Comparison of ENCODE assay signal across 19 cellular contexts in genomic region chr1:228293816-228294500, GRCh38.
DNase-seq lines count a peak whose midpoint lies in the region; ATAC-seq, FAIRE-seq and TF ChIP-seq lines count a peak whose summit lies in the region.
"Had no signal": no experiment of that assay in that cellular context is flagged by ENCODE, and none has a peak within 500 bp of the region (broad histone marks: within the 10 kb centered on the region; RNA-seq: fewer than 3 reads in every experiment).

No MANE protein-coding gene starts in this region.

- in situ Hi-C loops in K562 (cut with MboI): no loop called here

- H3K23ac ChIP-seq in neuronal stem cell (ENCODE audit: low read depth, low read length, poor library complexity): peak overlapping the region; percentile 56

- peak overlapping the region; percentile 48 for H3K14ac ChIP-seq in neuronal stem cell (ENCODE audit: low read length)

- TF ChIP-seq POLR2A in K562 (conservative IDR thresholded peaks at IDR 0.05): no peak

- TF ChIP-seq RAD21 in K562 (CRISPR knock-in tag; conservative IDR thresholded peaks at IDR 0.05 in 1 of 2, IDR thresholded peaks at IDR 0.05 in 1 of 2): no peak

- POLR2A ChIA-PET in AG04450 (lab: Yijun Ruan, JAX) (no interaction called here), K562 (lab: Yijun Ruan, JAX) (interaction anchor here (0.5 kb wide), 2 partner anchors 15 to 104 kb away, joined by 3 to 4 read pairs; no protein-coding TSS in a partner anchor)

- no peak overlapping the region for H2BK12ac ChIP-seq in neuronal stem cell (ENCODE audit: low read length)

- TF ChIP-seq CTCF in AG04450 (IDR thresholded peaks at IDR 0.05; ENCODE audit: low read depth, low read length) (no peak), K562 (IDR thresholded peaks at IDR 0.05 in 2 of 3, conservative IDR thresholded peaks at IDR 0.05 in 1 of 3; ENCODE audit: insufficient read depth in 2 of 3, low read depth in 1 of 3, low read length in 3 of 3) (no peak)

- CTCF ChIA-PET in AG04450 (lab: Charles Lee) (interaction anchor here (0.6 kb wide), 1 partner anchor 164 kb away, joined by 5 read pairs; no protein-coding TSS in a partner anchor), K562 (lab: Yijun Ruan, JAX; ENCODE audit: low intra/inter-chr PET ratio) (no interaction called here)

- H3K36me3 ChIP-seq in K562 (ENCODE audit: control insufficient read depth, insufficient read depth, low read length) (no peaks in the 10 kb centered on the region), neuronal stem cell (replicated peaks in 1 of 2; ENCODE audit: control insufficient read depth in 2 of 2, insufficient read depth in 2 of 2, low read length in 2 of 2) (peaks cover 0 to 17% of the 10 kb centered on the region in 2 donors)
- no peaks in the 10 kb centered on the region for H3K36me3 ChIP-seq in effector memory CD4-positive, alpha-beta T cell (ENCODE audit: control insufficient read depth, insufficient read depth, low read length)

- no peak overlapping the region for H3K4ac ChIP-seq in neuronal stem cell (ENCODE audit: low read length)

- H3K79me1 ChIP-seq in neuronal stem cell (ENCODE audit: low read depth, low read length): no peaks in the 10 kb centered on the region

- no peak overlapping the region for H3K18ac ChIP-seq in neuronal stem cell (ENCODE audit: low read length)

- WGBS in K562 (ENCODE audit: insufficient coverage, low coverage, missing lambda C conversion rate): 33% methylated on average over 14 of the region's 14 CpGs
- no CpG with 5 or more reads among the region's 14 CpGs for WGBS in neuronal stem cell (ENCODE audit: extremely low coverage in 2 of 2, insufficient read length in 2 of 2, insufficient replicate concordance in 1 of 2), 2 donors

- H3K4me3 ChIP-seq in AG04450 (ENCODE audit: low read depth, low read length) (no peak overlapping the region), K562 (no peak overlapping the region), neuronal stem cell (ENCODE audit: low read length in 2 of 2) (no peak overlapping the region)
- no peak overlapping the region for H3K4me3 ChIP-seq in effector memory CD4-positive, alpha-beta T cell (ENCODE audit: insufficient read depth, low read depth, low read length, poor library complexity, severe bottlenecking)
- H3K4me3 ChIP-seq: A549, GM12878 had no signal

- peak overlapping the region; percentile 21 for H3K27ac ChIP-seq in AG04450 (ENCODE audit: low read depth, low read length)
- H3K27ac ChIP-seq in K562 (ENCODE audit: extremely low read depth, low read depth, low read length): no peak overlapping the region
- no peak overlapping the region for H3K27ac ChIP-seq in neuronal stem cell (replicated peaks; ENCODE audit: low read length)
- no peak overlapping the region for H3K27ac ChIP-seq in effector memory CD4-positive, alpha-beta T cell (ENCODE audit: insufficient read depth, low read length, poor library complexity, severe bottlenecking)
- H3K27ac ChIP-seq: A549 had no signal

- TF ChIP-seq EP300 in K562 (IDR thresholded peaks at IDR 0.05; ENCODE audit: low read length): no peak

- H4K91ac ChIP-seq in neuronal stem cell (ENCODE audit: low read depth, low read length, poor library complexity): no peak overlapping the region

- no peak for FAIRE-seq in K562 (lab: Jason Lieb, UNC)
- FAIRE-seq: A549, GM12878 had no signal

- H2BK120ac ChIP-seq in neuronal stem cell (ENCODE audit: low read depth, low read length): no peak overlapping the region

- H3K27me3 ChIP-seq in AG04450 (ENCODE audit: control insufficient read depth, insufficient read depth, low read length) (no peaks in the 10 kb centered on the region), K562 (ENCODE audit: control insufficient read depth in 2 of 2, insufficient read depth in 2 of 2, low read length in 2 of 2) (peaks cover 3 to 42% of the 10 kb centered on the region in 2 experiments; a peak in 4 of 5 replicates), neuronal stem cell (ENCODE audit: control insufficient read depth in 3 of 3, insufficient read depth in 3 of 3, low read depth in 1 of 3, low read length in 3 of 3) (no peaks in the 10 kb centered on the region)
- H3K27me3 ChIP-seq in effector memory CD4-positive, alpha-beta T cell (replicated peaks; ENCODE audit: control insufficient read depth, insufficient read depth, low read length, poor library complexity, severe bottlenecking): no peaks in the 10 kb centered on the region

- no peak for DNase-seq in AG04450 (ENCODE audit: low read depth, low spot score)
- no peak for DNase-seq in K562 (ENCODE audit: extremely low read depth in 1 of 4, low spot score in 3 of 4)
- peak; percentile 5 for DNase-seq in left cardiac atrium
- no peak for DNase-seq in neuronal stem cell (ENCODE audit: low spot score)
- DNase-seq in dedifferentiated amniotic fluid mesenchymal stem cell (ENCODE audit: extremely low spot score): no peak
- no peak for DNase-seq in effector memory CD4-positive, alpha-beta T cell
- DNase-seq: CD4-positive, CD25-positive, alpha-beta regulatory T cell; DND-41; Kasumi-1; NCI-H1417 treated with DMSO at 0.1 percent for 48 hours; NCI-H187; NCI-H446; NCI-H526; OCI-M1; SHP77 had no signal

- ATAC-seq in K562 (no peak), left cardiac atrium (no peak), HG03039 (IDR thresholded peaks at IDR 0.05; ENCODE audit: unreplicated experiment) (no peak), SK-N-SH treated with all-trans-retinoic acid at 6 μM for 48 hours (no peak)
- ATAC-seq: A549, GM12878 had no signal

- H2AK5ac ChIP-seq in neuronal stem cell (ENCODE audit: low read depth, low read length): no peak overlapping the region

- H3K9ac ChIP-seq in K562 (ENCODE audit: insufficient read depth in 1 of 2, low read depth in 2 of 2, low read length in 2 of 2) (no peak overlapping the region), neuronal stem cell (ENCODE audit: low read depth, low read length, poor library complexity) (no peak overlapping the region)

- H2BK5ac ChIP-seq in neuronal stem cell (ENCODE audit: low read length): no peak overlapping the region

- H2AFZ ChIP-seq in K562 (ENCODE audit: low read depth, low read length) (peak overlapping the region; percentile 42; the same call in 1 of the 2 replicates), neuronal stem cell (ENCODE audit: low read length) (no peak overlapping the region)

- H4K8ac ChIP-seq in neuronal stem cell (ENCODE audit: low read depth, low read length): no peak overlapping the region

- H3K4me2 ChIP-seq in K562 (ENCODE audit: insufficient read depth, low read length) (no peak overlapping the region), neuronal stem cell (ENCODE audit: insufficient read depth, low read length, poor library complexity, severe bottlenecking) (no peak overlapping the region)
- H3K4me2 ChIP-seq: A549 had no signal

- no peak overlapping the region for H2BK15ac ChIP-seq in neuronal stem cell (ENCODE audit: low read length)

- H3K4me1 ChIP-seq in K562 (replicated peaks in 1 of 2; ENCODE audit: control insufficient read depth in 2 of 2, insufficient read depth in 2 of 2, low read length in 2 of 2) (peaks cover 11 to 22% of the 10 kb centered on the region in 2 experiments; a peak in 4 of 5 replicates), neuronal stem cell (ENCODE audit: control insufficient read depth in 2 of 2, insufficient read depth in 1 of 2, low read depth in 1 of 2, low read length in 2 of 2) (no peaks in the 10 kb centered on the region)
- no peaks in the 10 kb centered on the region for H3K4me1 ChIP-seq in effector memory CD4-positive, alpha-beta T cell (ENCODE audit: control insufficient read depth, insufficient read depth, low read length, poor library complexity, severe bottlenecking)
- H3K4me1 ChIP-seq: A549 had no signal

- intact Hi-C loops in K562 (cut with micrococcal nuclease): no loop called here
- intact Hi-C loops in left cardiac atrium (cut with DNase I): no loop called here

- no peaks in the 10 kb centered on the region for H4K20me1 ChIP-seq in K562 (replicated peaks; ENCODE audit: control insufficient read depth, insufficient read depth, low read length)

- H3K79me2 ChIP-seq in K562 (ENCODE audit: control insufficient read depth, insufficient read depth, low read length): no peaks in the 10 kb centered on the region

- peaks cover 4% of the 10 kb centered on the region for H3K9me1 ChIP-seq in K562 (ENCODE audit: control insufficient read depth, insufficient read depth, low read length)

- no peaks in the 10 kb centered on the region; the same call in 1 of the 2 replicates for H3K9me3 ChIP-seq in AG04450 (ENCODE audit: control insufficient read depth, insufficient read depth, low read length)
- H3K9me3 ChIP-seq in K562 (replicated peaks; ENCODE audit: control insufficient read depth, insufficient read depth, low read depth, low read length): no peaks in the 10 kb centered on the region
- peaks cover 3 to 10% of the 10 kb centered on the region in 2 donors for H3K9me3 ChIP-seq in neuronal stem cell (replicated peaks in 1 of 2; ENCODE audit: control insufficient read depth in 2 of 2, insufficient read depth in 1 of 2, low read depth in 1 of 2, low read length in 2 of 2)
- no peaks in the 10 kb centered on the region for H3K9me3 ChIP-seq in effector memory CD4-positive, alpha-beta T cell (ENCODE audit: control insufficient read depth, low read length)

- no TSS peak for BruUV-seq in K562 (replicated peaks; lab: Mats Ljungman, UMichigan)

TF ChIP-seq in K562, 482 proteins besides CTCF, POLR2A, EP300 and RAD21:
- TF ChIP-seq KLF13 (tag; IDR thresholded peaks at IDR 0.05; ENCODE audit: borderline replicate concordance, low read depth): no peak
- 0 out of 2 replicates have a peak, but pooled peaks have one; percentile 0 for TF ChIP-seq MAX (CRISPR knock-in tag; IDR thresholded peaks at IDR 0.05)

TF ChIP-seq in SK-N-SH treated with all-trans-retinoic acid at 6 μM for 48 hours, 23 proteins besides CTCF, POLR2A, EP300 and RAD21 (continues in another document):
- no peak for TF ChIP-seq SNAI2 (CRISPR knock-in tag; IDR thresholded peaks at IDR 0.05)
- TF ChIP-seq TOX (CRISPR knock-in tag; IDR thresholded peaks at IDR 0.05; ENCODE audit: borderline replicate concordance): no peak
- no peak for TF ChIP-seq ZFP30 (CRISPR knock-in tag; IDR thresholded peaks at IDR 0.05)
- no peak for TF ChIP-seq BACH2 (CRISPR knock-in tag; IDR thresholded peaks at IDR 0.05; ENCODE audit: borderline replicate concordance)
- no peak for TF ChIP-seq ARNTL (CRISPR knock-in tag; IDR thresholded peaks at IDR 0.05; ENCODE audit: borderline replicate concordance, low read depth)
- no peak for TF ChIP-seq OSR1 (CRISPR knock-in tag; IDR thresholded peaks at IDR 0.05)
- TF ChIP-seq ZFP3 (CRISPR knock-in tag; IDR thresholded peaks at IDR 0.05): no peak
- no peak for TF ChIP-seq TCF4 (CRISPR knock-in tag; IDR thresholded peaks at IDR 0.05; ENCODE audit: borderline replicate concordance)
